Comparison of ENCODE assay signal across 7 cellular contexts in the genomic region with DNA sequence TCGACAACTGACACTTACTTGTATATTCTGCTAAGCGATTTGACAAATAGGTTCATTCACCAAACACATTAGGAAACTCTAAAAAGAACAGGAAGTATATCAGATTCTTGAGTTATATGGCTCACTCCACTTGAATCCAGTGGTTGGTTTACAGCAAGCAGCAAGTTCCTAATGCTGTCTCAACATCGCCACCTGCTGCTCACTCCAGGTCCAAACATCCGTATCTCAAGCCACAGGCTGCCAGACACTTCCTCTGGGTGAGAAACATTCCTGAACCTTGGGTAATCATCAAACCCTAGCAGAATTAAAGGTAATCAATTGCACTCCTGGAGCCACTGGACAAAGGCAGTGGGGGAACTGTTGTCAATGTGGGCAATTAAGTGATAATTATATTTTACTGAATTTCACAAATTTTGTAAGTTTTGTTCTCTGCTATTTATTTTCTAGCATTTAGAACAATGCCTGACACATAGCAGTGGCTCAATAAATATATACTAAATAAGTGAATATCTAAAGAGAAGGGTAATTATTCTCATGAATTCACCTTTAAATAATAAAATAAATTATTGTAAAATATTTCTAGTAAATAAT.
DNase-seq lines count a peak whose midpoint lies in the region; ATAC-seq, FAIRE-seq and TF ChIP-seq lines count a peak whose summit lies in the region.

No MANE protein-coding gene starts in this region.

- no peak for FAIRE-seq in small intestine (lab: Jason Lieb, UNC)

- ATAC-seq in GM18498 (IDR thresholded peaks at IDR 0.05; ENCODE audit: unreplicated experiment) (peak; percentile 94), HG02798 (IDR thresholded peaks at IDR 0.05; ENCODE audit: poor library complexity, unreplicated experiment) (peak; percentile 90)

- no peak overlapping the region for H3K27ac ChIP-seq in small intestine (ENCODE audit: low read depth in 1 of 2, low read length in 1 of 2)

- DNase-seq in NCI-H146 (lab: John Stamatoyannopoulos, UW) (peak; percentile 65), T-helper 9 cell (peak; percentile 47), astrocyte of the cerebellum (ENCODE audit: low read depth) (peak; percentile 75), hippocampal formation (lab: John Stamatoyannopoulos, UW) (peak; percentile 63 to 64), small intestine (peak; percentile 74)

- H3K4me3 ChIP-seq in astrocyte of the cerebellum (ENCODE audit: low read depth, low read length) (no peak overlapping the region), small intestine (ENCODE audit: low read depth in 1 of 2, low read length in 2 of 2) (no peak overlapping the region)

- in situ Hi-C loops in astrocyte of the cerebellum (cut with HindIII; ENCODE audit: low sequenced_read_pairs): no loop called here

- H3K27me3 ChIP-seq in small intestine (ENCODE audit: control insufficient read depth in 2 of 2, insufficient read depth in 2 of 2, low read length in 2 of 2): no peaks in the 10 kb centered on the region

- no peaks in the 10 kb centered on the region for H3K9me3 ChIP-seq in small intestine (ENCODE audit: control insufficient read depth, low read depth)

- TF ChIP-seq CTCF in astrocyte of the cerebellum (IDR thresholded peaks at IDR 0.05; ENCODE audit: low read depth, low read length, missing control alignments): peak; percentile 92

- H3K36me3 ChIP-seq in small intestine (ENCODE audit: control insufficient read depth in 2 of 2, insufficient read depth in 2 of 2, low read length in 2 of 2): no peaks in the 10 kb centered on the region

- no peaks in the 10 kb centered on the region for H3K4me1 ChIP-seq in small intestine (ENCODE audit: control insufficient read depth in 2 of 2, insufficient read depth in 1 of 2, low read depth in 1 of 2, low read length in 1 of 2)

- WGBS in small intestine, 3 donors: 39 to 43% (median 39%) methylated on average over 4 of the region's 4 CpGs
